Comparison of ENCODE assay signal across 8 cellular contexts in the genomic region with DNA sequence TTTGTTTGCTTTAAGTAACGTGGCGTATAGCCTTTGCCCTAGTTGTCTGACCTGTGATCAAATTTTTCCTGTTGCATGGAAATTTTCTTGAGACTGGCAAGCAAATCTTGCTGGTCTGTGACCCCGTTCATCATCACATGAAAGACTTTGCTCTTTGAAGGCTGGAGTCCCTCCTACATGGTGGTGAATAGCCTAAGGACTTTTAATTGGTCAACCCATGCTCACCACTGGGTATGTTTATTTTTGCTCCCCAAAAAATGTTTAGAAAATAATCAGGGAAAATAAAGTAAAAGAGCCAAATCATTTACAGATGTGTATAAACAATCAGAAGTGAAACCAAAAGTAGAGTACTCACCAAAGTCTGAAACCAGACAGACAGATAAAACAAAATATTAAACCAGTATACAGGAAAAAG.
DNase-seq lines count a peak whose midpoint lies in the region; ATAC-seq and TF ChIP-seq lines count a peak whose summit lies in the region.

No MANE protein-coding gene starts in this region.

- no TSS peak for BruUV-seq in PC-3 (replicated peaks; lab: Mats Ljungman, UMichigan)

- H3K27me3 ChIP-seq in SU-DHL-6 (ENCODE audit: low read length) (no peaks in the 10 kb centered on the region), PC-3 (ENCODE audit: low read length) (no peaks in the 10 kb centered on the region)

- H3K27ac ChIP-seq in SU-DHL-6 (ENCODE audit: low read depth, low read length) (peak overlapping the region; percentile 25; the same call in 1 of the 2 replicates), PC-3 (ENCODE audit: low read length) (no peak overlapping the region)

- CTCF ChIA-PET in PC-3 (lab: Charles Lee), result no interaction called here

- POLR2A ChIA-PET in PC-3 (lab: Charles Lee; ENCODE audit: unreplicated experiment), result interaction anchor here (0.6 kb wide), 1 partner anchor 1232 kb away, joined by 3 read pairs; no protein-coding TSS in a partner anchor

- ATAC-seq in GM18505 (IDR thresholded peaks at IDR 0.05; ENCODE audit: unreplicated experiment) (peak; percentile 81), HG02571 (IDR thresholded peaks at IDR 0.05; ENCODE audit: unreplicated experiment) (peak; percentile 60), PC-3 (no peak)

- no peak for TF ChIP-seq POLR2A in GM18505 (IDR thresholded peaks at IDR 0.05; ENCODE audit: borderline replicate concordance, extremely low read depth, insufficient read depth, insufficient read length)

- no peaks in the 10 kb centered on the region for H3F3A ChIP-seq in SU-DHL-6 (ENCODE audit: insufficient read depth)
- no peaks in the 10 kb centered on the region for H3F3A ChIP-seq in PC-3 (ENCODE audit: low read length, unreplicated experiment)

- H4K20me1 ChIP-seq in SU-DHL-6 (ENCODE audit: low read depth, low read length) (no peaks in the 10 kb centered on the region), PC-3 (ENCODE audit: low read length) (no peaks in the 10 kb centered on the region)

- DNase-seq in lung microvascular endothelial cell (ENCODE audit: low read depth in 2 of 2) (peak; percentile 4 to 6), PC-3 (no peak), RKO (ENCODE audit: low spot score) (no peak), NCI-H2081 treated with DMSO at 0.1 percent for 48 hours (lab: John Stamatoyannopoulos, UW) (no peak)
- no peak for DNase-seq in stimulated activated CD4-positive, alpha-beta T cell treated with anti-CD3 and anti-CD28 coated beads, Interleukin-1b, Interleukin-23, amount 100 ng/mL, for 48 hours

- H3K9me3 ChIP-seq in SU-DHL-6 (ENCODE audit: insufficient read depth, low read length), result no peaks in the 10 kb centered on the region
- H3K9me3 ChIP-seq in PC-3 (ENCODE audit: low read length), result no peaks in the 10 kb centered on the region

- H3K4me2 ChIP-seq in SU-DHL-6 (ENCODE audit: low read depth, low read length, poor library complexity, severe bottlenecking) (peak overlapping the region; percentile 98), PC-3 (ENCODE audit: low read length) (no peak overlapping the region)

- TF ChIP-seq CTCF in SU-DHL-6 (IDR thresholded peaks at IDR 0.05; ENCODE audit: insufficient read depth, low read length, poor library complexity, severe bottlenecking), result no peak
- no peak for TF ChIP-seq CTCF in PC-3 (conservative IDR thresholded peaks at IDR 0.05; ENCODE audit: low read depth, low read length)

- H3K4me1 ChIP-seq in PC-3 (ENCODE audit: insufficient read depth, low read length), result no peaks in the 10 kb centered on the region

- intact Hi-C loops in PC-3 (cut with micrococcal nuclease), result loop anchor here (10.0 kb wide), 1 partner anchor 173 kb away; no protein-coding TSS in a partner anchor

- H3K79me2 ChIP-seq in SU-DHL-6 (ENCODE audit: insufficient read depth, low read length) (no peaks in the 10 kb centered on the region), PC-3 (ENCODE audit: low read length) (no peaks in the 10 kb centered on the region)

- H3K9ac ChIP-seq in SU-DHL-6 (ENCODE audit: low read length), result peak overlapping the region; percentile 52
- H3K9ac ChIP-seq in PC-3 (ENCODE audit: low read length), result no peak overlapping the region

- no peaks in the 10 kb centered on the region for H3K36me3 ChIP-seq in SU-DHL-6 (ENCODE audit: low read length)
- peaks cover 3% of the 10 kb centered on the region; the same call in 1 of the 2 replicates for H3K36me3 ChIP-seq in PC-3 (ENCODE audit: low read depth, low read length)

- H3K4me3 ChIP-seq in SU-DHL-6 (ENCODE audit: insufficient read depth, low read length, poor library complexity, severe bottlenecking) (peak overlapping the region; percentile 53), PC-3 (ENCODE audit: low read length) (no peak overlapping the region)

- H3K9me2 ChIP-seq in SU-DHL-6 (replicated peaks; ENCODE audit: insufficient read depth, low read length) (no peaks in the 10 kb centered on the region), PC-3 (replicated peaks; ENCODE audit: low read length) (no peaks in the 10 kb centered on the region)

- H2AFZ ChIP-seq in SU-DHL-6 (ENCODE audit: low read depth, low read length, severe bottlenecking), result peak overlapping the region; percentile 98
- H2AFZ ChIP-seq in PC-3 (ENCODE audit: low read length), result no peak overlapping the region

Comparison
In these comparisons a context has a peak if more than half of its experiments do, and no peak if none do; other contexts are left out.
1. DNase-seq: peak in lung microvascular endothelial cell (2 of 2); none in PC-3 (single experiment), stimulated activated CD4-positive, alpha-beta T cell treated with anti-CD3 and anti-CD28 coated beads, Interleukin-1b, Interleukin-23, amount 100 ng/mL, for 48 hours (single experiment), RKO (single experiment) and NCI-H2081 treated with DMSO at 0.1 percent for 48 hours (single experiment).